ENCODE assay signal across 23 cellular contexts in the genomic region with DNA sequence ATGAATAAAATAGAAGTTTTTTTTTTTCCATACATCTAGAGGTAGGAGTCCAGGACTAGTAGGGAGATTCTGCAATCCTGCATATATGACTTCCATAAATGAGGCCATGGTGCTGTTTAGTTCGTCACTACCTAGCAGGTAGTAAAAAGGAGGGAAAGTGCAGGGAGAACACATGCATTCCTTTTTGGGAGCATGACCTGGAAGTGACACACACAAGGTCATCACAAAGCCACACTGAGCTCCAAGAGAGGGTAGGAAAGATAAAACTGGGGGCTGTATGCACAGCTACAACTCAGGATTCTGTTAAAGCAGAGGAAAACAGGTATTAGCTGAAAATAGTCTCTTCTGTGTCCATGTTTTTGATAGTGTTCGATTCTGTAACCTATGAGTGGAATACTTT. TPM values are rescaled to one million over a fixed set of nuclear protein-coding genes. Genes with fewer than 3 reads are reported as not detected.
DNase-seq lines count a peak whose midpoint lies in the region; ATAC-seq, FAIRE-seq and TF ChIP-seq lines count a peak whose summit lies in the region.
"Had no signal": no experiment of that assay in that cellular context is flagged by ENCODE, and none has a peak within 500 bp of the region (broad histone marks: within the 10 kb centered on the region; RNA-seq: fewer than 3 reads in every experiment).

No MANE protein-coding gene starts in this region.

- H2AFZ ChIP-seq in HepG2 (ENCODE audit: low read length): no peak overlapping the region
- no peak overlapping the region for H2AFZ ChIP-seq in smooth muscle cell (ENCODE audit: low read depth)

- H3K4me2 ChIP-seq in HepG2 (ENCODE audit: low read depth, low read length) (no peak overlapping the region; the same call in 1 of the 2 replicates), smooth muscle cell (peak overlapping the region; percentile 87)
- H3K4me2 ChIP-seq: BLaER1 treated with 17β-estradiol and CSF1 and Interleukin-3, amounts not matched to agents 10 nM and 100 nM had no signal

- BruUV-seq in HepG2 (replicated peaks; lab: Mats Ljungman, UMichigan): no TSS peak

- H3F3A ChIP-seq in smooth muscle cell (ENCODE audit: low read depth): no peaks in the 10 kb centered on the region

- H3K4me1 ChIP-seq in HepG2 (ENCODE audit: insufficient read depth, low read length) (peaks cover 39% of the 10 kb centered on the region), right lobe of liver (peaks cover 0 to 27% (median 3%) of the 10 kb centered on the region in 4 donors), endodermal cell (ENCODE audit: control insufficient read depth, insufficient read depth, low read length) (no peaks in the 10 kb centered on the region), smooth muscle cell (ENCODE audit: low read depth) (peaks cover 30% of the 10 kb centered on the region)

- H3K27ac Mint-ChIP-seq in endodermal cell: no peak overlapping the region
- H3K27ac Mint-ChIP-seq: B cell, HFFc6 had no signal

- POLR2A ChIA-PET in HepG2 (lab: Yijun Ruan, JAX): no interaction called here

- peaks cover 10% of the 10 kb centered on the region for H3K79me2 ChIP-seq in HepG2 (ENCODE audit: insufficient read depth, low read length)
- peaks cover 14% of the 10 kb centered on the region for H3K79me2 ChIP-seq in smooth muscle cell (ENCODE audit: low read depth)

- no peak overlapping the region for H3K9ac ChIP-seq in HepG2 (ENCODE audit: insufficient read depth, low read depth, low read length)
- no peak overlapping the region for H3K9ac ChIP-seq in endodermal cell (ENCODE audit: extremely low read depth, low read length, poor library complexity, severe bottlenecking)
- H3K9ac ChIP-seq in smooth muscle cell (ENCODE audit: low read depth): no peak overlapping the region
- H3K9ac ChIP-seq: BLaER1 treated with 17β-estradiol and CSF1 and Interleukin-3, amounts not matched to agents 10 nM and 100 nM had no signal

- H3K27ac ChIP-seq in HepG2 (ENCODE audit: extremely low read length, insufficient read depth, low read length) (no peak overlapping the region), right lobe of liver (no peak overlapping the region), VCaP (peak overlapping the region; percentile 96), endodermal cell (ENCODE audit: low read depth, low read length) (no peak overlapping the region), smooth muscle cell (ENCODE audit: low read depth) (no peak overlapping the region)
- H3K27ac ChIP-seq: BLaER1 treated with 17β-estradiol and CSF1 and Interleukin-3, amounts not matched to agents 10 nM and 100 nM had no signal

- in situ Hi-C loops in HepG2 (cut with HindIII; ENCODE audit: extremely low pct_ligation_motif_present, low pct_unique_long_range_greater_than_20kb): loop anchor here (10.0 kb wide), 1 partner anchor 527 kb away; a partner anchor contains a TSS

- no peak for TF ChIP-seq POLR2A in HepG2 (IDR thresholded peaks at IDR 0.05; ENCODE audit: insufficient read depth in 1 of 2, low read depth in 2 of 2, low read length in 2 of 2)
- TF ChIP-seq POLR2A in right lobe of liver (IDR thresholded peaks at IDR 0.05): no peak

- 86% methylated on average over 2 of the region's 2 CpGs for WGBS in HepG2 (ENCODE audit: low lambda C conversion rate)
- 75% methylated on average over 2 of the region's 2 CpGs for WGBS in right lobe of liver (ENCODE audit: insufficient coverage, low coverage, low lambda C conversion rate, missing lambda C conversion rate)
- 78 to 100% methylated on average over 1 to 2 of the region's 2 CpGs for WGBS in endodermal cell (ENCODE audit: insufficient coverage in 1 of 2, insufficient read length in 1 of 2), 2 experiments
- WGBS in smooth muscle cell (ENCODE audit: low lambda C conversion rate): 93% methylated on average over 2 of the region's 2 CpGs

- no peak for FAIRE-seq in HepG2 (lab: Jason Lieb, UNC)
- FAIRE-seq: GM12878, GM19239, H54 had no signal

- H3K9me3 Mint-ChIP-seq in endodermal cell: peaks cover 11% of the 10 kb centered on the region
- H3K9me3 Mint-ChIP-seq: CD4-positive, alpha-beta memory T cell; HFFc6 had no signal

- CTCF ChIA-PET in HepG2 (lab: Yijun Ruan, JAX; ENCODE audit: low intra/inter-chr PET ratio, low total read pairs): no interaction called here

- H3K4me3 Mint-ChIP-seq in endodermal cell: no peak overlapping the region
- H3K4me3 Mint-ChIP-seq: B cell, HFFc6 had no signal

- no peak overlapping the region for H3K4me3 ChIP-seq in HepG2 (replicated peaks in 1 of 3; ENCODE audit: insufficient read depth in 1 of 3, low read depth in 2 of 3, low read length in 3 of 3)
- no peak overlapping the region for H3K4me3 ChIP-seq in right lobe of liver
- peak overlapping the region; percentile 91 for H3K4me3 ChIP-seq in endodermal cell (ENCODE audit: low read length)
- no peak overlapping the region for H3K4me3 ChIP-seq in smooth muscle cell
- H3K4me3 ChIP-seq: BLaER1 treated with 17β-estradiol and CSF1 and Interleukin-3, amounts not matched to agents 10 nM and 100 nM; GM12878; HAP-1 had no signal

- intact Hi-C loops in HepG2 (cut with micrococcal nuclease; ENCODE audit: unreplicated experiment) (loop anchor here (10.0 kb wide), 2 partner anchors 127 to 527 kb away; a partner anchor contains a TSS), right lobe of liver (cut with DNase I) (no loop called here)

- H3K4me1 Mint-ChIP-seq in endodermal cell: peaks cover 6% of the 10 kb centered on the region

- peaks cover 2% of the 10 kb centered on the region for H3K27me3 Mint-ChIP-seq in endodermal cell (ENCODE audit: insufficient read depth)
- H3K27me3 Mint-ChIP-seq: B cell; CD4-positive, alpha-beta memory T cell had no signal

- TF ChIP-seq RAD21 in HepG2 (CRISPR knock-in tag; IDR thresholded peaks at IDR 0.05): no peak

- TF ChIP-seq EP300 in HepG2 (IDR thresholded peaks at IDR 0.05; ENCODE audit: low read depth in 2 of 2, low read length in 2 of 2) (no peak), HepG2 (CRISPR knock-in tag; IDR thresholded peaks at IDR 0.05; ENCODE audit: borderline replicate concordance) (no peak)

- TF ChIP-seq CTCF in HepG2 (CRISPR knock-in tag; IDR thresholded peaks at IDR 0.05): no peak
- TF ChIP-seq CTCF in right lobe of liver (IDR thresholded peaks at IDR 0.05): no peak
- no peak for TF ChIP-seq CTCF in VCaP (conservative IDR thresholded peaks at IDR 0.05)
- no peak for TF ChIP-seq CTCF in endodermal cell (conservative IDR thresholded peaks at IDR 0.05)
- TF ChIP-seq CTCF in smooth muscle cell (IDR thresholded peaks at IDR 0.05; ENCODE audit: borderline replicate concordance, insufficient read depth, poor library complexity, severe bottlenecking): no peak

- H3K27me3 ChIP-seq in HepG2 (ENCODE audit: control insufficient read depth in 1 of 2, insufficient read depth in 2 of 2, low read length in 2 of 2): no peaks in the 10 kb centered on the region; a peak in 1 of 5 replicates
- H3K27me3 ChIP-seq in right lobe of liver: no peaks in the 10 kb centered on the region
- no peaks in the 10 kb centered on the region for H3K27me3 ChIP-seq in endodermal cell (ENCODE audit: control insufficient read depth, insufficient read depth, low read length, poor library complexity, severe bottlenecking)
- no peaks in the 10 kb centered on the region for H3K27me3 ChIP-seq in smooth muscle cell (ENCODE audit: low read depth)

- H3K9me3 ChIP-seq in HepG2 (ENCODE audit: low read length): no peaks in the 10 kb centered on the region
- no peaks in the 10 kb centered on the region for H3K9me3 ChIP-seq in right lobe of liver
- peaks cover 39% of the 10 kb centered on the region for H3K9me3 ChIP-seq in endodermal cell (ENCODE audit: control insufficient read depth, low read length)
- H3K9me3 ChIP-seq in smooth muscle cell (replicated peaks; ENCODE audit: low read depth): no peaks in the 10 kb centered on the region
- H3K9me3 ChIP-seq: HAP-1 had no signal

- no peaks in the 10 kb centered on the region for H4K20me1 ChIP-seq in HepG2 (ENCODE audit: insufficient read depth, low read length)
- no peaks in the 10 kb centered on the region for H4K20me1 ChIP-seq in smooth muscle cell (ENCODE audit: low read depth)
- H4K20me1 ChIP-seq: BLaER1 treated with 17β-estradiol and CSF1 and Interleukin-3, amounts not matched to agents 10 nM and 100 nM had no signal

- DNase-seq in HepG2 (ENCODE audit: low spot score) (no peak), right lobe of liver (no peak), endodermal cell (no peak), smooth muscle cell (lab: John Stamatoyannopoulos, UW; ENCODE audit: unreplicated experiment) (no peak), C1 segment of cervical spinal cord (lab: John Stamatoyannopoulos, UW) (no peak), DMS53 (lab: John Stamatoyannopoulos, UW) (no peak)
- DNase-seq: Calu3; CD4-positive, alpha-beta memory T cell; COR-L47; DMS153; DMS79; EL; GDM1; GOT3; HFFc6 had no signal

- ATAC-seq in HepG2 (no peak), right lobe of liver (no peak), HG02852 (IDR thresholded peaks at IDR 0.05; ENCODE audit: unreplicated experiment) (no peak)
- ATAC-seq: GM12878 had no signal

- H3K36me3 ChIP-seq in HepG2 (replicated peaks in 1 of 2; ENCODE audit: control insufficient read depth in 1 of 2, insufficient read depth in 2 of 2, low read length in 2 of 2) (peaks cover 2 to 14% of the 10 kb centered on the region in 2 experiments; a peak in 3 of 5 replicates), right lobe of liver (peaks cover 0 to 22% (median 7%) of the 10 kb centered on the region in 4 donors), endodermal cell (ENCODE audit: control insufficient read depth, insufficient read depth, low read length) (peaks cover 47% of the 10 kb centered on the region), smooth muscle cell (ENCODE audit: low read depth) (peaks cover 23% of the 10 kb centered on the region)
- H3K36me3 ChIP-seq: HAP-1 had no signal

- peaks cover 37% of the 10 kb centered on the region for H3K36me3 Mint-ChIP-seq in endodermal cell (ENCODE audit: low read depth)

RNA-seq across cellular contexts. Expression of a gene that starts 2.2 kb away (rescaled TPM):
- total RNA-seq in HepG2 (2016; rRNA removed; fragmentation: Illumina TruSeq; extraction: Trizol): 11.9 and 13.7 TPM in 2 replicates
- 3.6 TPM in 2 replicates for total RNA-seq in HepG2 (2016; cell fraction: cytosol; rRNA removed; fragmentation: Illumina TruSeq; extraction: Trizol; ENCODE audit: low read depth)
- 13.1 and 15.2 TPM in 2 replicates for total RNA-seq in HepG2 (2016; cell fraction: insoluble cytoplasmic fraction; rRNA removed; fragmentation: Illumina TruSeq; extraction: Trizol)
- 3.4 and 3.9 TPM in 2 replicates for total RNA-seq in HepG2 (2016; cell fraction: membrane; rRNA removed; fragmentation: Illumina TruSeq; extraction: Trizol)
- 30.2 and 37.3 TPM in 2 replicates for total RNA-seq in HepG2 (2016; cell fraction: nucleus; rRNA removed; fragmentation: Illumina TruSeq; extraction: Trizol)
- 4.9 and 5.0 TPM in 2 replicates for polyA plus RNA-seq in HepG2 (2011; rRNA removed)
- polyA plus RNA-seq in HepG2 (2011; cell fraction: cytosol; rRNA removed): 1.3 and 2.5 TPM in 2 replicates
- 6.4 and 9.5 TPM in 2 replicates for polyA plus RNA-seq in HepG2 (2011; cell fraction: nucleus; rRNA removed)
- polyA plus RNA-seq in HepG2 (2012): 8.0 and 8.7 TPM in 2 replicates
- polyA plus RNA-seq in HepG2 (2016; cell fraction: cytosol; fragmentation: Illumina TruSeq; extraction: Trizol; ENCODE audit: low read depth): 0.86 and 1.3 TPM in 2 replicates
- polyA plus RNA-seq in HepG2 (2016; cell fraction: insoluble cytoplasmic fraction; fragmentation: Illumina TruSeq; extraction: Trizol; ENCODE audit: low read depth): 9.4 and 10.2 TPM in 2 replicates
- polyA plus RNA-seq in HepG2 (2016; cell fraction: membrane; fragmentation: Illumina TruSeq; extraction: Trizol; ENCODE audit: low read depth): 1.5 and 2.3 TPM in 2 replicates
- 37.0 and 41.3 TPM in 2 replicates for polyA plus RNA-seq in HepG2 (2016; cell fraction: nucleus; fragmentation: Illumina TruSeq; extraction: Trizol; ENCODE audit: insufficient read depth, low read depth)
- 0.89 and 2.0 TPM in 2 replicates for polyA minus RNA-seq in HepG2 (2011; rRNA and poly(A)+ RNA removed; ENCODE audit: low replicate concordance)
- polyA minus RNA-seq in HepG2 (2011; cell fraction: cytosol; rRNA and poly(A)+ RNA removed): 1.2 and 1.9 TPM in 2 replicates
- 43.9 and 44.2 TPM in 2 replicates for polyA minus RNA-seq in HepG2 (2011; cell fraction: nucleus; rRNA and poly(A)+ RNA removed)
- 10 to 100 TPM; 11.5 to 24.7 (median 17.3) TPM for total RNA-seq in right lobe of liver
- 10 to 100 TPM in 1 of 2 donors, 1 to 10 TPM in 1; 6.3 to 11.0 TPM for total RNA-seq in endodermal cell
- 12.5 TPM for polyA plus RNA-seq in endodermal cell (2013, experiment 1 of 2)
- polyA plus RNA-seq in endodermal cell (2013, experiment 2 of 2): 10.3 TPM
- total RNA-seq in smooth muscle cell: 20.8 and 24.1 TPM in 2 replicates
- polyA plus RNA-seq in smooth muscle cell: 9.5 and 13.8 TPM in 2 replicates
